1 cellular context compared by ENCODE assay signal in genomic region chr16:71895679-71896385, GRCh38.
TF ChIP-seq lines count a peak whose summit lies in the region.

No MANE protein-coding gene starts in this region.

TF ChIP-seq in A549, 52 proteins besides CTCF, POLR2A, EP300 and RAD21 (continued from another document):
- TF ChIP-seq MYC (IDR thresholded peaks at IDR 0.05; ENCODE audit: borderline replicate concordance, low read length) (0 out of 2 replicates have a peak, but pooled peaks have one; percentile 31), PHF8 (IDR thresholded peaks at IDR 0.05; ENCODE audit: borderline replicate concordance, low read depth) (peak; percentile 50; the same call in 1 of the 2 replicates), NPAS2 (CRISPR knock-in tag; IDR thresholded peaks at IDR 0.05; ENCODE audit: borderline replicate concordance) (no peak), CHD2 (IDR thresholded peaks at IDR 0.05; ENCODE audit: low read length, partially characterized antibody) (peak; percentile 31), E2F6 (IDR thresholded peaks at IDR 0.05; ENCODE audit: borderline replicate concordance, low read depth) (no peak)
